Comparison of ENCODE assay signal across 17 cellular contexts in the genomic region with DNA sequence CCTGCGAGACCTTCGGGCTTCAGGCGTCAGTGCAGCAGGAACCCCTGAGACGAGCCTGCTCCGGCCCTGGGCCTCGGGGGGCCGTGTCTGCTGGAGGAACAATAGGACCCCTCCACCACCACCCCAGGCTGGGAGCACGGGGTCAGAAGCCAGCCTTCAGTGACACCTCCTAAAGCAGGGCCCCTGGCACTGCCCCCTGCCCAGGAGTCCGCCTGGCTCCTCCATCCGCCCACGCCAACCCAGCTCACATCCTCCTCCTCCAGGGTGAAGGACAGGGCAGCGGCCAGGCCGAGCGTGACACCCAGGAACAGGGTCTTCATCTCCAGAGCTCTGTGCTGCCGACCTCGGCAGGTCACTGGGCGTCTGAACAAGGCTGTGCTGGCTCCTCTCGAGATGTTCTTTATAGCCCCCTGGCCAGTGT. TPM values are rescaled to one million over a fixed set of nuclear protein-coding genes. Genes with fewer than 3 reads are reported as not detected.
"Had no signal": no experiment of that assay in that cellular context is flagged by ENCODE, and none has a peak within 500 bp of the region (broad histone marks: within the 10 kb centered on the region; RNA-seq: fewer than 3 reads in every experiment).

A gene with protein sequence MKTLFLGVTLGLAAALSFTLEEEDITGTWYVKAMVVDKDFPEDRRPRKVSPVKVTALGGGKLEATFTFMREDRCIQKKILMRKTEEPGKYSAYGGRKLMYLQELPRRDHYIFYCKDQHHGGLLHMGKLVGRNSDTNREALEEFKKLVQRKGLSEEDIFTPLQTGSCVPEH (minus strand): TSS at position 371 of the 421 bp plus-strand sequence. CDS start 51 bp downstream, at position 320.

RNA-seq across cellular contexts. Expression of the gene that starts here (rescaled TPM):
- total RNA-seq: activated CD8-positive, alpha-beta memory T cell treated with anti-CD3 and anti-CD28 coated beads for 36 hours; activated CD8-positive, alpha-beta memory T cell treated with anti-CD3 and anti-CD28 coated beads, Interleukin-2, amount 10 ng/mL, durations not matched to agents 7 days and 5 days; activated CD8-positive, alpha-beta T cell treated with anti-CD3 and anti-CD28 coated beads for 36 hours; activated naive CD4-positive, alpha-beta T cell treated with anti-CD3 and anti-CD28 coated beads, Interleukin-2, amount 50 U/mL, for 72 hours; activated naive CD8-positive, alpha-beta T cell treated with anti-CD3 and anti-CD28 coated beads, Interleukin-2, amount 10 ng/mL, durations not matched to agents 7 days and 5 days; activated T-cell treated with anti-CD3 and anti-CD28 coated beads, Interleukin-2, amount 50 U/mL, for 72 hours; ascending aorta; chondrocyte; dermis blood vessel endothelial cell; esophagus squamous epithelium; fibroblast of lung; fibroblast of villous mesenchyme; gastroesophageal sphincter; glomerular endothelial cell; T-cell; T-helper 2 cell treated with Interferon-gamma antibody and Interleukin-4, amounts not matched to agents 100 ng/mL and 5 ng/mL, for 36 hours; WTC11 had no signal
- polyA plus RNA-seq: fibroblast of lung had no signal
